Comparison of ENCODE assay signal across 1 cellular context in the genomic region with DNA sequence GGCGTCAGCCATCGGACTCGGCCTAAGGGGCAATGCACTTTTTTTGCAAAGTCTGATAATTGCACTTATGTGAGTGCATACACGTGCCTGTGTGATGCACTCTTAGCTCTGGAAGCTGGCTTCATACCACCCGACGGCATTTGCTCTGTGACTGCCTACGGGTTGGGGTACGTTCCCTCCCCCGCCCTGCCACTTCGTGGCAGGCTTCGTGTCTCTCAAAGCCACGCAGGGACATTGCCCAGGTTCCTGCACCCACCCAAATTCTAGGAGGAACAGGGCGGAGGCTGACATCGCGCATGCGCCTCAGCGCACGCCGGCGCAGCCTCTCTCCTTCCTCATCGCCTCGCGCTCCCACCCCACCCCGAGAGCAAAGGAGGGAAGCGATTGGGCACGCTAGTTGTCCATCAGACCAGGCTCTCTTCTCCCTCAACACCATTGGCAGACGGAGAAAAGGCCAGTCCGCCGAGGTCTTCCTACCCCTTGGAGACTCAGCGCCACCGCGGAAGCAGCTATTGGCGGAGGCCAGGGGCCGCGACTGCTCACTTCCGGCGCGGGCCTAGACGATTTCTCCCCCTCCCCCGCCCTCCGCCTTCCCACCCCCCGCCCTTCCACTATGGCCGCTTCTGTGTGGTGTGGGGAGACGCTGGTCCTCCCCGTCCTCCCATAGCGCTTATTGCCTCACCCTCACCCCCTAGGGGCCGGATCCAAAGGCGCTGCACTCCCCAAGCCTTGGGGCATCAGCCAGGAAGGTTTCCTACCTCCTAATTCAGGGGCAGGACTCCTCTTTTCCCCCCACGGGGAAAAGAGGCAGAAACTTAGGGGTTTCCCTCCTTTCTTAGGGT.
TF ChIP-seq lines count a peak whose summit lies in the region.

A gene with protein sequence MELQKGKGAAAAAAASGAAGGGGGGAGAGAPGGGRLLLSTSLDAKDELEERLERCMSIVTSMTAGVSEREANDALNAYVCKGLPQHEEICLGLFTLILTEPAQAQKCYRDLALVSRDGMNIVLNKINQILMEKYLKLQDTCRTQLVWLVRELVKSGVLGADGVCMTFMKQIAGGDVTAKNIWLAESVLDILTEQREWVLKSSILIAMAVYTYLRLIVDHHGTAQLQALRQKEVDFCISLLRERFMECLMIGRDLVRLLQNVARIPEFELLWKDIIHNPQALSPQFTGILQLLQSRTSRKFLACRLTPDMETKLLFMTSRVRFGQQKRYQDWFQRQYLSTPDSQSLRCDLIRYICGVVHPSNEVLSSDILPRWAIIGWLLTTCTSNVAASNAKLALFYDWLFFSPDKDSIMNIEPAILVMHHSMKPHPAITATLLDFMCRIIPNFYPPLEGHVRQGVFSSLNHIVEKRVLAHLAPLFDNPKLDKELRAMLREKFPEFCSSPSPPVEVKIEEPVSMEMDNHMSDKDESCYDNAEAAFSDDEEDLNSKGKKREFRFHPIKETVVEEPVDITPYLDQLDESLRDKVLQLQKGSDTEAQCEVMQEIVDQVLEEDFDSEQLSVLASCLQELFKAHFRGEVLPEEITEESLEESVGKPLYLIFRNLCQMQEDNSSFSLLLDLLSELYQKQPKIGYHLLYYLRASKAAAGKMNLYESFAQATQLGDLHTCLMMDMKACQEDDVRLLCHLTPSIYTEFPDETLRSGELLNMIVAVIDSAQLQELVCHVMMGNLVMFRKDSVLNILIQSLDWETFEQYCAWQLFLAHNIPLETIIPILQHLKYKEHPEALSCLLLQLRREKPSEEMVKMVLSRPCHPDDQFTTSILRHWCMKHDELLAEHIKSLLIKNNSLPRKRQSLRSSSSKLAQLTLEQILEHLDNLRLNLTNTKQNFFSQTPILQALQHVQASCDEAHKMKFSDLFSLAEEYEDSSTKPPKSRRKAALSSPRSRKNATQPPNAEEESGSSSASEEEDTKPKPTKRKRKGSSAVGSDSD (plus strand): TSS at position 588 of the 842 bp plus-strand sequence. CDS start 585 bp downstream, outside the sequence.

TF ChIP-seq in HepG2, 621 proteins besides CTCF, POLR2A, EP300 and RAD21 (continued from another document):
- TF ChIP-seq, protein P1, sequence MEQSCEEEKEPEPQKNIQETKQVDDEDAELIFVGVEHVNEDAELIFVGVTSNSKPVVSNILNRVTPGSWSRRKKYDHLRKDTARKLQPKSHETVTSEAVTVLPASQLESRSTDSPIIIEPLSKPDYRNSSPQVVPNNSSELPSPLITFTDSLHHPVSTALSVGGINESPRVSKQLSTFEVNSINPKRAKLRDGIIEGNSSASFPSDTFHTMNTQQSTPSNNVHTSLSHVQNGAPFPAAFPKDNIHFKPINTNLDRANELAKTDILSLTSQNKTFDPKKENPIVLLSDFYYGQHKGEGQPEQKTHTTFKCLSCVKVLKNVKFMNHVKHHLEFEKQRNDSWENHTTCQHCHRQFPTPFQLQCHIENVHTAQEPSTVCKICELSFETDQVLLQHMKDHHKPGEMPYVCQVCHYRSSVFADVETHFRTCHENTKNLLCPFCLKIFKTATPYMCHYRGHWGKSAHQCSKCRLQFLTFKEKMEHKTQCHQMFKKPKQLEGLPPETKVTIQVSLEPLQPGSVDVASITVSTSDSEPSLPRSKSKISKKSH (CRISPR knock-in tag; IDR thresholded peaks at IDR 0.05; ENCODE audit: borderline replicate concordance), result peak; percentile 57; the same call in 1 of the 2 replicates
- TF ChIP-seq SALL1 (CRISPR knock-in tag; IDR thresholded peaks at IDR 0.05) (peak; percentile 37; the same call in 1 of the 2 replicates), ZBTB8A (CRISPR knock-in tag; IDR thresholded peaks at IDR 0.05; ENCODE audit: borderline replicate concordance, low read depth) (no peak), PCBP1 (IDR thresholded peaks at IDR 0.05; ENCODE audit: borderline replicate concordance, low read depth, low read length) (0 out of 2 replicates have a peak, but pooled peaks have one; percentile 90), SAP130 (CRISPR knock-in tag; IDR thresholded peaks at IDR 0.05; ENCODE audit: low read depth) (peak; percentile 39), MZF1 (CRISPR knock-in tag; IDR thresholded peaks at IDR 0.05; ENCODE audit: borderline replicate concordance) (no peak), ZNF790 (CRISPR knock-in tag; IDR thresholded peaks at IDR 0.05; ENCODE audit: borderline replicate concordance) (no peak), ZNF713 (CRISPR knock-in tag; IDR thresholded peaks at IDR 0.05) (no peak), ZNF572 (CRISPR knock-in tag; IDR thresholded peaks at IDR 0.05) (peak; percentile 80; the same call in 1 of the 2 replicates)
